Comparison of ENCODE assay signal across 11 cellular contexts in the genomic region with DNA sequence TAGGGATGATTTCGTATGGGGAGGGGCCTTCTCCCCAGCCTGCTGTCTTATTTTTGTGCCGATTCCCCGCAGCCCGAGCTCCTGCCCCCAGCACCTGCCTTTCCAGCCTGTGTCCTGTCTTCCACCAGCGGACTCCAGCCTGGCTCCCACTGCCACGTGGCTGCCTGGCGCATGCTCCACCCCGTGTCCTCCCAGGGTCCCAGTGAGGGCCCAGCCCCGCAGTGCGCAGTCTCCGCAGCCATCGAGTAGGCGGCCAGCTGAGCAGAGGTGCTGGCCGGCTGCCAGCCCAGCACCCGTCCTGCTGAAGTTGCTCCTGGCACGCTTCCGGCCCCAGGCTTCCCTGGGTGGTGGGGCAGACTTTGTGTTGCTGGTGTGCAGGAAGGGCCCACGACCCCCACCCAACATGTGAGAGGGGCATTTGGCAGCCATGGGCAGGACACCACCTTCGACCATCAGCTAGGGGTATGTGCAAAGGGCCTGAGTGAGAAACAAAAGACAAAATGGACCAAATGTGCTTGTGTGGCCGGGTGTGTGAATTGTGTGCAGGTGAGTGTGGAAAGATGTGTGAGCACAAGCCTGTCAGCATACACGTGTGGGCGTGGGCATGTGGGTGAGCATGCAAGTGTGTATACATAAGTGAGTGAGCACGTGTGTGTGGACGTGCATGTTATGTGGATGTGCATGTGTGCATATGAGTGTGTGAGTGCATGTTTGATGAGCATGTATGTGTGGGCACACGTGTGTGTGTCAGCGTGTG. TPM values are rescaled to one million over a fixed set of nuclear protein-coding genes. Genes with fewer than 3 reads are reported as not detected.
A peak's percentile ranks its signal among the peaks of the same experiment; 100 is the strongest.
DNase-seq lines count a peak whose midpoint lies in the region; ATAC-seq and TF ChIP-seq lines count a peak whose summit lies in the region.
"Had no signal": no experiment of that assay in that cellular context is flagged by ENCODE, and none has a peak within 500 bp of the region (broad histone marks: within the 10 kb centered on the region; RNA-seq: fewer than 3 reads in every experiment).

No MANE protein-coding gene starts in this region.

- H3K79me2 ChIP-seq in mammary epithelial cell (ENCODE audit: insufficient read depth, low read length), result peaks cover 7% of the 10 kb centered on the region

- H3K9ac ChIP-seq in mammary epithelial cell (ENCODE audit: insufficient read depth, low read length), result no peak overlapping the region

- no TSS peak for BruUV-seq in mammary epithelial cell (replicated peaks; lab: Mats Ljungman, UMichigan)

- H4K20me1 ChIP-seq in mammary epithelial cell (ENCODE audit: insufficient read depth, low read length), result no peaks in the 10 kb centered on the region

- DNase-seq in CD8-positive, alpha-beta T cell, result no peak
- peak; percentile 76 for DNase-seq in NCI-H1436 (lab: John Stamatoyannopoulos, UW)
- peak; percentile 13 for DNase-seq in mammary epithelial cell
- DNase-seq in mucosa of descending colon, result peak; percentile 41 to 77 (median 72)
- DNase-seq in T-cell, result no peak
- no peak for DNase-seq in MG63
- DNase-seq in stimulated activated CD4-positive, alpha-beta T cell treated with anti-CD3 and anti-CD28 coated beads, Interleukin-2, amount 100 ng/mL, for 24 hours, result no peak
- DNase-seq: CD4-positive, alpha-beta memory T cell had no signal

- POLR2A ChIA-PET in CD8-positive, alpha-beta T cell (lab: Charles Lee), result no interaction called here
- POLR2A ChIA-PET in T-cell (lab: Charles Lee), result no interaction called here

- no peak for ATAC-seq in CD8-positive, alpha-beta T cell
- ATAC-seq in mucosa of descending colon, result peak; percentile 56
- ATAC-seq in HG03175 (IDR thresholded peaks at IDR 0.05; ENCODE audit: unreplicated experiment), result no peak
- no peak for ATAC-seq in T-cell (replicated peaks in 1 of 4)

- no peaks in the 10 kb centered on the region for H3K36me3 ChIP-seq in CD8-positive, alpha-beta T cell (ENCODE audit: insufficient read depth, low read length)
- H3K36me3 ChIP-seq in mammary epithelial cell (ENCODE audit: insufficient read depth, low read length), result no peaks in the 10 kb centered on the region
- no peaks in the 10 kb centered on the region for H3K36me3 ChIP-seq in mucosa of descending colon (ENCODE audit: low read depth)
- no peaks in the 10 kb centered on the region for H3K36me3 ChIP-seq in MG63

- CTCF ChIA-PET in CD8-positive, alpha-beta T cell (lab: Charles Lee), result interaction anchor here (1.1 kb wide), 1 partner anchor 8 kb away, joined by 4 read pairs; no protein-coding TSS in a partner anchor
- CTCF ChIA-PET in mammary epithelial cell (lab: Charles Lee; ENCODE audit: low non-redundant PET), result no interaction called here
- CTCF ChIA-PET in T-cell (lab: Charles Lee), result no interaction called here

- peak overlapping the region; percentile 68 for H3K27ac Mint-ChIP-seq in CD8-positive, alpha-beta T cell
- H3K27ac Mint-ChIP-seq in T-cell, result no peak overlapping the region
- H3K27ac Mint-ChIP-seq: T-helper 1 cell treated with Interleukin-12 subunit alpha and Interleukin-12 subunit beta and Interleukin-4 antibody, amounts not matched to agents 30 μg/mL and 1 μg/mL, for 36 hours had no signal

- in situ Hi-C loops in mammary epithelial cell (cut with MboI; ENCODE audit: low sequenced_read_pairs in 2 of 2), result no loop called here

- TF ChIP-seq CTCF in CD8-positive, alpha-beta T cell (IDR thresholded peaks at IDR 0.05), result no peak
- no peak for TF ChIP-seq CTCF in mammary epithelial cell (conservative IDR thresholded peaks at IDR 0.05 in 1 of 2, IDR thresholded peaks at IDR 0.05 in 1 of 2; ENCODE audit: extremely low read depth in 1 of 2, insufficient read depth in 1 of 2, low read depth in 1 of 2, low read length in 2 of 2)
- TF ChIP-seq CTCF in mucosa of descending colon (IDR thresholded peaks at IDR 0.05), result no peak

- dilution Hi-C loops in mammary epithelial cell (cut with HindIII; ENCODE audit: low sequenced_read_pairs), result loop anchor here (5.0 kb wide), 3 partner anchors 40 to 90 kb away; no protein-coding TSS in a partner anchor

- peak overlapping the region; percentile 14 for H2AFZ ChIP-seq in mammary epithelial cell (ENCODE audit: low read depth, low read length)

- H3K4me3 ChIP-seq in CD8-positive, alpha-beta T cell (ENCODE audit: low read depth, low read length), result no peak overlapping the region
- H3K4me3 ChIP-seq in mammary epithelial cell (replicated peaks in 1 of 3; ENCODE audit: insufficient read depth in 1 of 3, low read depth in 2 of 3, low read length in 3 of 3) (no peak overlapping the region), mucosa of descending colon (no peak overlapping the region), MG63 (no peak overlapping the region)

- intact Hi-C loops in CD8-positive, alpha-beta T cell (cut with DNase I, micrococcal nuclease), result no loop called here
- intact Hi-C loops in mammary epithelial cell (cut with micrococcal nuclease), result no loop called here
- intact Hi-C loops in mucosa of descending colon (cut with DNase I, micrococcal nuclease), result no loop called here

- no peaks in the 10 kb centered on the region for H3K9me3 Mint-ChIP-seq in CD8-positive, alpha-beta T cell
- H3K9me3 Mint-ChIP-seq in T-cell, result no peaks in the 10 kb centered on the region
- H3K9me3 Mint-ChIP-seq: CD4-positive, alpha-beta memory T cell; T-helper 1 cell treated with Interleukin-12 subunit alpha and Interleukin-12 subunit beta and Interleukin-4 antibody, amounts not matched to agents 30 μg/mL and 1 μg/mL, for 36 hours had no signal

- peak overlapping the region; percentile 36 for H3K4me2 ChIP-seq in mammary epithelial cell (ENCODE audit: insufficient read depth, low read depth, low read length)

- WGBS in mammary epithelial cell (ENCODE audit: low coverage, missing lambda C conversion rate), result 31% methylated on average over 24 of the region's 26 CpGs

- no peak overlapping the region for H3K4me3 Mint-ChIP-seq in CD8-positive, alpha-beta T cell
- H3K4me3 Mint-ChIP-seq in T-cell, result no peak overlapping the region
- H3K4me3 Mint-ChIP-seq: T-helper 1 cell treated with Interleukin-12 subunit alpha and Interleukin-12 subunit beta and Interleukin-4 antibody, amounts not matched to agents 30 μg/mL and 1 μg/mL, for 36 hours had no signal

- H3K36me3 Mint-ChIP-seq in CD8-positive, alpha-beta T cell, result peaks cover 4% of the 10 kb centered on the region
- H3K36me3 Mint-ChIP-seq in T-cell, result no peaks in the 10 kb centered on the region
- H3K36me3 Mint-ChIP-seq: CD4-positive, alpha-beta memory T cell had no signal

- H3K4me1 Mint-ChIP-seq in CD8-positive, alpha-beta T cell (ENCODE audit: low read depth), result peaks cover 24% of the 10 kb centered on the region
- H3K4me1 Mint-ChIP-seq in T-cell, result peaks cover 10 to 22% (median 16%) of the 10 kb centered on the region in 3 donors

- no peak overlapping the region for H3K27ac ChIP-seq in CD8-positive, alpha-beta T cell (ENCODE audit: low read depth, low read length)
- H3K27ac ChIP-seq in mammary epithelial cell (ENCODE audit: insufficient read depth, low read depth, low read length), result no peak overlapping the region
- H3K27ac ChIP-seq: epithelial cell of prostate had no signal

- H3K4me1 ChIP-seq in CD8-positive, alpha-beta T cell (ENCODE audit: insufficient read depth, low read length), result peaks cover 16% of the 10 kb centered on the region
- H3K4me1 ChIP-seq in mammary epithelial cell (ENCODE audit: insufficient read depth, low read length) (peaks cover 20% of the 10 kb centered on the region), mucosa of descending colon (ENCODE audit: low read depth) (peaks cover under 1% of the 10 kb centered on the region)

- H3K27me3 Mint-ChIP-seq in CD8-positive, alpha-beta T cell (ENCODE audit: low read depth), result no peaks in the 10 kb centered on the region
- H3K27me3 Mint-ChIP-seq in T-cell, result no peaks in the 10 kb centered on the region

- H3K27me3 ChIP-seq in CD8-positive, alpha-beta T cell (ENCODE audit: insufficient read depth, low read length), result no peaks in the 10 kb centered on the region
- H3K27me3 ChIP-seq in mammary epithelial cell (ENCODE audit: insufficient read depth, low read length) (no peaks in the 10 kb centered on the region), MG63 (no peaks in the 10 kb centered on the region)

- H3K9me3 ChIP-seq in CD8-positive, alpha-beta T cell (ENCODE audit: low read length), result no peaks in the 10 kb centered on the region
- no peaks in the 10 kb centered on the region for H3K9me3 ChIP-seq in mammary epithelial cell (replicated peaks; ENCODE audit: insufficient read depth, low read length)
- H3K9me3 ChIP-seq in mucosa of descending colon, result no peaks in the 10 kb centered on the region
- H3K9me3 ChIP-seq in MG63, result no peaks in the 10 kb centered on the region

RNA-seq across cellular contexts. Expression of a gene that starts 55.9 kb away (rescaled TPM):
- 1 to 10 TPM; 1.1 to 1.2 TPM for total RNA-seq in CD8-positive, alpha-beta T cell
- total RNA-seq in mammary epithelial cell, result 10 to 100 TPM in 1 of 2 donors, 1 to 10 TPM in 1; 3.8 to 10.5 TPM
- polyA plus RNA-seq in mammary epithelial cell, result 10.5 TPM
- 2.4 TPM for polyA minus RNA-seq in mammary epithelial cell
- 1 to 10 TPM; 1.6 to 3.5 (median 2.5) TPM for total RNA-seq in mucosa of descending colon
- total RNA-seq in T-cell, result 1 to 10 TPM in 3 of 5 donors, under 1 TPM in 2; 0.33 to 4.1 (median 2.5) TPM
- 0.10 and 5.7 TPM in 2 replicates for total RNA-seq in MG63 (2014; rRNA removed; shearing (Covaris generic); ENCODE audit: low replicate concordance)

Comparison
In these comparisons a context has a peak if more than half of its experiments do, and no peak if none do; other contexts are left out.
1. DNase-seq: peak in NCI-H1436 (single experiment), mammary epithelial cell (single experiment) and mucosa of descending colon (3 of 3); none in CD8-positive, alpha-beta T cell (0 of 7), T-cell (0 of 34), MG63 (single experiment) and stimulated activated CD4-positive, alpha-beta T cell treated with anti-CD3 and anti-CD28 coated beads, Interleukin-2, amount 100 ng/mL, for 24 hours (0 of 2).